17 cellular contexts compared by ENCODE assay signal in genomic region chr2:69585855-69586560, GRCh38. TPM values are rescaled to one million over a fixed set of nuclear protein-coding genes. Genes with fewer than 3 reads are reported as not detected.
DNase-seq lines count a peak whose midpoint lies in the region; ATAC-seq and FAIRE-seq lines count a peak whose summit lies in the region.
"Had no signal": no experiment of that assay in that cellular context is flagged by ENCODE, and none has a peak within 500 bp of the region (broad histone marks: within the 10 kb centered on the region; RNA-seq: fewer than 3 reads in every experiment).

No MANE protein-coding gene starts in this region.

- peak overlapping the region; percentile 12 for H3K4me3 Mint-ChIP-seq in activated naive CD4-positive, alpha-beta T cell treated with anti-CD3 and anti-CD28 coated beads, Interleukin-2, amount 50 U/mL, for 24 hours
- H3K4me3 Mint-ChIP-seq: IgD-negative memory B cell; T-helper 2 cell treated with Interferon-gamma antibody and Interleukin-4, amounts not matched to agents 5 μg/mL and 100 μg/mL, for 36 hours had no signal

- DNase-seq in activated naive CD4-positive, alpha-beta T cell (lab: John Stamatoyannopoulos, UW), result no peak
- DNase-seq in RCC 7860 (ENCODE audit: low spot score), result peak; percentile 30
- no peak for DNase-seq in stimulated activated naive CD8-positive, alpha-beta T cell treated with anti-CD3 and anti-CD28 coated beads, Interleukin-15, Interleukin-2, amounts not matched to agents 100 U/mL and 50 U/mL, for 24 hours
- DNase-seq in hepatic stellate cell (ENCODE audit: low spot score), result no peak
- DNase-seq in Right ventricle myocardium superior, result no peak
- DNase-seq in effector CD8-positive, alpha-beta T cell (lab: John Stamatoyannopoulos, UW), result no peak
- DNase-seq: activated CD8-positive, alpha-beta memory T cell treated with anti-CD3 and anti-CD28 coated beads, Interleukin-2, amount 50 U/mL, for 4 hours; adrenal gland; central memory CD4-positive, alpha-beta T cell; NCI-H187; NCI-H510A; stimulated activated CD4-positive, alpha-beta T cell treated with anti-CD3 and anti-CD28 coated beads, Interleukin-2, amount 100 ng/mL, for 24 hours; uterus had no signal

- FAIRE-seq in RCC 7860 (lab: Jason Lieb, UNC), result peak; percentile 69

- no peaks in the 10 kb centered on the region for H3K9me3 Mint-ChIP-seq in activated naive CD4-positive, alpha-beta T cell treated with anti-CD3 and anti-CD28 coated beads, Interleukin-2, amount 50 U/mL, for 24 hours
- H3K9me3 Mint-ChIP-seq: IgD-negative memory B cell; T-helper 2 cell treated with Interferon-gamma antibody and Interleukin-4, amounts not matched to agents 5 μg/mL and 100 μg/mL, for 36 hours had no signal

- ATAC-seq in esophagus mucosa (peak; percentile 25), Right ventricle myocardium superior (ENCODE audit: poor library complexity) (no peak)
- peak; percentile 34 for ATAC-seq in stimulated activated naive CD8-positive, alpha-beta T cell treated with anti-CD3 and anti-CD28 coated beads, Interleukin-15, Interleukin-2, amounts not matched to agents 100 U/mL and 50 U/mL, for 24 hours

- H3K27ac Mint-ChIP-seq in activated naive CD4-positive, alpha-beta T cell treated with anti-CD3 and anti-CD28 coated beads, Interleukin-2, amount 50 U/mL, for 24 hours, result peak overlapping the region; percentile 80
- H3K27ac Mint-ChIP-seq: T-helper 2 cell treated with Interferon-gamma antibody and Interleukin-4, amounts not matched to agents 5 μg/mL and 100 μg/mL, for 36 hours had no signal

- H3K4me1 Mint-ChIP-seq in activated naive CD4-positive, alpha-beta T cell treated with anti-CD3 and anti-CD28 coated beads, Interleukin-2, amount 50 U/mL, for 24 hours, result peaks cover 91% of the 10 kb centered on the region

- H3K27me3 Mint-ChIP-seq in activated naive CD4-positive, alpha-beta T cell treated with anti-CD3 and anti-CD28 coated beads, Interleukin-2, amount 50 U/mL, for 24 hours, result no peaks in the 10 kb centered on the region

- intact Hi-C loops in Right ventricle myocardium superior (cut with DNase I), result no loop called here

- peaks cover 5% of the 10 kb centered on the region for H3K36me3 Mint-ChIP-seq in activated naive CD4-positive, alpha-beta T cell treated with anti-CD3 and anti-CD28 coated beads, Interleukin-2, amount 50 U/mL, for 24 hours

RNA-seq across cellular contexts. Expression of gene AAK1, which starts 57.5 kb away (rescaled TPM):
- total RNA-seq in esophagus mucosa, result 26.6 TPM
- 87.2 TPM for total RNA-seq in Right ventricle myocardium superior
